In genomic region chr1:49627781-49628180, GRCh38 we compare ENCODE assay signal across 17 cellular contexts.
DNase-seq lines count a peak whose midpoint lies in the region; ATAC-seq and TF ChIP-seq lines count a peak whose summit lies in the region.
"Had no signal": no experiment of that assay in that cellular context is flagged by ENCODE, and none has a peak within 500 bp of the region (broad histone marks: within the 10 kb centered on the region; RNA-seq: fewer than 3 reads in every experiment).

No MANE protein-coding gene starts in this region.

- no peaks in the 10 kb centered on the region for H3K4me1 ChIP-seq in mesendoderm (ENCODE audit: control insufficient read depth, low read depth, low read length)
- H3K4me1 ChIP-seq: A549; BLaER1 treated with 17β-estradiol and CSF1 and Interleukin-3, amounts not matched to agents 10 nM and 100 nM; Caco-2 had no signal

- ATAC-seq in GM21367 (IDR thresholded peaks at IDR 0.05; ENCODE audit: unreplicated experiment): no peak
- ATAC-seq: A549; CD8-positive, alpha-beta T cell had no signal

- H2BK15ac ChIP-seq in mesendoderm (replicated peaks; ENCODE audit: low read depth): no peak overlapping the region

- WGBS in mesendoderm (ENCODE audit: extremely low coverage, insufficient coverage, low lambda C conversion rate): no CpG with 5 or more reads among the region's 3 CpGs

- H3K27me3 ChIP-seq in WERI-Rb-1 (ENCODE audit: insufficient read depth, low read depth, severe bottlenecking): no peaks in the 10 kb centered on the region
- no peaks in the 10 kb centered on the region for H3K27me3 ChIP-seq in mesendoderm (ENCODE audit: insufficient read depth, low read length, poor library complexity)
- H3K27me3 ChIP-seq: BLaER1 treated with 17β-estradiol and CSF1 and Interleukin-3, amounts not matched to agents 10 nM and 100 nM had no signal

- no peak overlapping the region for H3K56ac ChIP-seq in mesendoderm (ENCODE audit: low read length)

- no peak overlapping the region for H4K5ac ChIP-seq in mesendoderm (ENCODE audit: low read length)

- H3K4me2 ChIP-seq in mesendoderm (ENCODE audit: low read length): no peak overlapping the region
- H3K4me2 ChIP-seq: A549; BLaER1 treated with 17β-estradiol and CSF1 and Interleukin-3, amounts not matched to agents 10 nM and 100 nM had no signal

- no peak overlapping the region for H3K18ac ChIP-seq in mesendoderm (ENCODE audit: low read length)

- H2BK5ac ChIP-seq in mesendoderm (ENCODE audit: low read length): no peak overlapping the region

- H4K8ac ChIP-seq in mesendoderm (ENCODE audit: low read depth, low read length): no peak overlapping the region

- H3K27ac ChIP-seq in WERI-Rb-1 (no peak overlapping the region), mesendoderm (ENCODE audit: low read depth, low read length) (no peak overlapping the region)
- H3K27ac ChIP-seq: 22Rv1; A549; BLaER1 treated with 17β-estradiol and CSF1 and Interleukin-3, amounts not matched to agents 10 nM and 100 nM; C4-2B had no signal

- no peak overlapping the region for H2BK120ac ChIP-seq in mesendoderm (ENCODE audit: low read depth, low read length)

- H3K36me3 ChIP-seq in WERI-Rb-1 (no peaks in the 10 kb centered on the region), mesendoderm (ENCODE audit: control insufficient read depth, insufficient read depth, low read length) (no peaks in the 10 kb centered on the region)
- H3K36me3 ChIP-seq: BLaER1 treated with 17β-estradiol and CSF1 and Interleukin-3, amounts not matched to agents 10 nM and 100 nM had no signal

- H3K9me3 ChIP-seq in WERI-Rb-1 (ENCODE audit: severe bottlenecking): no peaks in the 10 kb centered on the region
- H3K9me3 ChIP-seq: A549; BLaER1 treated with 17β-estradiol and CSF1 and Interleukin-3, amounts not matched to agents 10 nM and 100 nM; Caco-2 had no signal

- H3K79me2 ChIP-seq in mesendoderm (ENCODE audit: control insufficient read depth, insufficient read depth, low read length): no peaks in the 10 kb centered on the region

- no peak overlapping the region for H3K9ac ChIP-seq in mesendoderm (ENCODE audit: low read length)
- H3K9ac ChIP-seq: BLaER1 treated with 17β-estradiol and CSF1 and Interleukin-3, amounts not matched to agents 10 nM and 100 nM had no signal

- DNase-seq in NCI-H69 (lab: John Stamatoyannopoulos, UW) (peak; percentile 3), NCI-H82 treated with DMSO at 0.1 percent for 48 hours (lab: John Stamatoyannopoulos, UW; ENCODE audit: unreplicated experiment) (peak; percentile 60), WERI-Rb-1 (peak; percentile 9), mesendoderm (no peak), NCI-H146 treated with DMSO at 0.1 percent for 48 hours (lab: John Stamatoyannopoulos, UW; ENCODE audit: unreplicated experiment) (no peak)
- DNase-seq: AML-193; Caco-2; Calu3; CD4-positive, alpha-beta T cell; CD8-positive, alpha-beta T cell; DMS79 treated with DMSO at 0.1 percent for 48 hours; GF-D8 had no signal

- no peaks in the 10 kb centered on the region for H3K79me1 ChIP-seq in mesendoderm (ENCODE audit: low read length)

- no peak overlapping the region for H3K4me3 ChIP-seq in WERI-Rb-1 (ENCODE audit: low read depth, low read length)
- no peak overlapping the region for H3K4me3 ChIP-seq in mesendoderm (ENCODE audit: low read length)
- H3K4me3 ChIP-seq: A549; BLaER1 treated with 17β-estradiol and CSF1 and Interleukin-3, amounts not matched to agents 10 nM and 100 nM had no signal

- H3K4ac ChIP-seq in mesendoderm (ENCODE audit: low read depth, low read length): no peak overlapping the region

- no peak overlapping the region for H3K23ac ChIP-seq in mesendoderm (ENCODE audit: low read length)

- H2AK5ac ChIP-seq in mesendoderm (ENCODE audit: low read length): no peak overlapping the region

- TF ChIP-seq CTCF in WERI-Rb-1 (IDR thresholded peaks at IDR 0.05; ENCODE audit: low read depth, low read length): no peak

Comparison
In these comparisons a context has a peak if more than half of its experiments do, and no peak if none do; other contexts are left out.
1. DNase-seq: peak in NCI-H69 (single experiment), NCI-H82 treated with DMSO at 0.1 percent for 48 hours (single experiment) and WERI-Rb-1 (single experiment); none in mesendoderm (single experiment) and NCI-H146 treated with DMSO at 0.1 percent for 48 hours (single experiment).